31 cellular contexts compared by ENCODE assay signal in genomic region chr20:53977391-53977790, GRCh38.
DNase-seq lines count a peak whose midpoint lies in the region; ATAC-seq, FAIRE-seq and TF ChIP-seq lines count a peak whose summit lies in the region.
"Had no signal": no experiment of that assay in that cellular context is flagged by ENCODE, and none has a peak within 500 bp of the region (broad histone marks: within the 10 kb centered on the region; RNA-seq: fewer than 3 reads in every experiment).

No MANE protein-coding gene starts in this region.

- 10% methylated on average over 1 of the region's 1 CpG for whole genome bisulfite sequencing in GM12878 (ENCODE audit: insufficient coverage, insufficient replicate concordance, low lambda C conversion rate, missing lambda C conversion rate)

- no peak overlapping the region for H3K9ac ChIP-seq in GM12878 (ENCODE audit: control insufficient read depth, insufficient read depth, low read length)
- H3K9ac ChIP-seq: BLaER1; BLaER1 treated with 17β-estradiol and CSF1 and Interleukin-3, amounts not matched to agents 10 nM and 100 nM had no signal

- intact Hi-C loops in GM12878 (cut with micrococcal nuclease; ENCODE audit: unreplicated experiment) (no loop called here), gastrocnemius medialis (cut with DNase I; ENCODE audit: low total_unique reads) (no loop called here)

- no TSS peak for BruUV-seq in GM12878 (replicated peaks; lab: Mats Ljungman, UMichigan)

- H3K27ac ChIP-seq in GM12878 (ENCODE audit: control insufficient read depth, insufficient read depth) (no peak overlapping the region), gastrocnemius medialis (no peak overlapping the region)
- H3K27ac ChIP-seq: 22Rv1; A549; BLaER1; BLaER1 treated with 17β-estradiol and CSF1 and Interleukin-3, amounts not matched to agents 10 nM and 100 nM; C4-2B had no signal

- H3K9me3 ChIP-seq in GM12878 (replicated peaks; ENCODE audit: control insufficient read depth, insufficient read depth, low read length), result peaks cover 3% of the 10 kb centered on the region; the same call in 1 of the 3 replicates
- no peaks in the 10 kb centered on the region for H3K9me3 ChIP-seq in gastrocnemius medialis
- H3K9me3 ChIP-seq: A549, BE2C, Caco-2 had no signal

- ATAC-seq in GM12878 (no peak), gastrocnemius medialis (no peak)
- ATAC-seq: A549; CD8-positive, alpha-beta T cell had no signal

- no peak for TF ChIP-seq EP300 in GM12878 (IDR thresholded peaks at IDR 0.05; ENCODE audit: borderline replicate concordance in 1 of 2, control insufficient read depth in 1 of 2, low read depth in 2 of 2, low read length in 2 of 2)

- TF ChIP-seq RAD21 in GM12878 (IDR thresholded peaks at IDR 0.05; ENCODE audit: insufficient read depth, low read depth, low read length), result no peak

- H3K79me2 ChIP-seq in GM12878 (ENCODE audit: control insufficient read depth, insufficient read depth, low read length), result no peaks in the 10 kb centered on the region

- FAIRE-seq in GM12878 (lab: Jason Lieb, UNC), result no peak
- FAIRE-seq: A204.1, A549, D721Med had no signal

- DNase-seq in GM12878 (ENCODE audit: low read depth, low spot score) (no peak), gastrocnemius medialis (no peak), iPS-NIHi11 (ENCODE audit: low spot score) (no peak)
- DNase-seq: 8988T; ACHN; AML-193; BE2C; C1 segment of cervical spinal cord; Caco-2; Calu3; CD4-positive, alpha-beta memory T cell; CD4-positive, alpha-beta T cell; CD4-positive, CD25-positive, alpha-beta regulatory T cell; CD8-positive, alpha-beta memory T cell; CD8-positive, alpha-beta T cell; COR-L47; DMS 273 treated with DMSO at 0.1 percent for 48 hours; DMS153; DMS53; DMS79; DMS79 treated with DMSO at 0.1 percent for 48 hours; DND-41; EL had no signal

- TF ChIP-seq POLR2A in GM12878 (IDR thresholded peaks at IDR 0.05; ENCODE audit: low read depth, low read length) (no peak), gastrocnemius medialis (IDR thresholded peaks at IDR 0.05) (no peak)

- POLR2A ChIA-PET in GM12878 (lab: Charles Lee), result no interaction called here

- H3K27me3 ChIP-seq in GM12878 (replicated peaks in 1 of 2; ENCODE audit: control insufficient read depth in 2 of 2, insufficient read depth in 2 of 2, low read length in 1 of 2) (no peaks in the 10 kb centered on the region), gastrocnemius medialis (no peaks in the 10 kb centered on the region)
- H3K27me3 ChIP-seq: BLaER1; BLaER1 treated with 17β-estradiol and CSF1 and Interleukin-3, amounts not matched to agents 10 nM and 100 nM had no signal

- H2AFZ ChIP-seq in GM12878 (ENCODE audit: control insufficient read depth, low read depth, low read length), result no peak overlapping the region

- no peaks in the 10 kb centered on the region for H3K36me3 ChIP-seq in GM12878 (ENCODE audit: control insufficient read depth in 2 of 2, insufficient read depth in 2 of 2, low read length in 1 of 2)
- H3K36me3 ChIP-seq in gastrocnemius medialis, result no peaks in the 10 kb centered on the region
- H3K36me3 ChIP-seq: BE2C; BLaER1; BLaER1 treated with 17β-estradiol and CSF1 and Interleukin-3, amounts not matched to agents 10 nM and 100 nM had no signal

- RAD21 ChIA-PET in GM12878 (lab: Charles Lee; ENCODE audit: unreplicated experiment), result no interaction called here

- H3K4me3 ChIP-seq in GM12878 (no peak overlapping the region), gastrocnemius medialis (no peak overlapping the region)
- H3K4me3 ChIP-seq: A549; BLaER1; BLaER1 treated with 17β-estradiol and CSF1 and Interleukin-3, amounts not matched to agents 10 nM and 100 nM had no signal

- H3K4me2 ChIP-seq in GM12878 (ENCODE audit: control insufficient read depth, insufficient read depth), result no peak overlapping the region
- H3K4me2 ChIP-seq: A549; BLaER1; BLaER1 treated with 17β-estradiol and CSF1 and Interleukin-3, amounts not matched to agents 10 nM and 100 nM had no signal

- H4K20me1 ChIP-seq in GM12878 (ENCODE audit: control insufficient read depth, insufficient read depth), result no peaks in the 10 kb centered on the region
- H4K20me1 ChIP-seq: BLaER1; BLaER1 treated with 17β-estradiol and CSF1 and Interleukin-3, amounts not matched to agents 10 nM and 100 nM had no signal

- no peaks in the 10 kb centered on the region for H3K4me1 ChIP-seq in GM12878 (ENCODE audit: control insufficient read depth, insufficient read depth, low read length)
- H3K4me1 ChIP-seq in gastrocnemius medialis, result no peaks in the 10 kb centered on the region
- H3K4me1 ChIP-seq: A549; BE2C; BLaER1; BLaER1 treated with 17β-estradiol and CSF1 and Interleukin-3, amounts not matched to agents 10 nM and 100 nM; Caco-2 had no signal

- in situ Hi-C loops in GM12878 (cut with MboI) (no loop called here), gastrocnemius medialis (cut with MboI; ENCODE audit: low sequenced_read_pairs in 4 of 4) (no loop called here)

- CTCF ChIA-PET in GM12878 (lab: Yijun Ruan, JAX), result no interaction called here

- TF ChIP-seq CTCF in GM12878 (IDR thresholded peaks at IDR 0.05 in 2 of 3, conservative IDR thresholded peaks at IDR 0.05 in 1 of 3; ENCODE audit: control insufficient read depth in 2 of 3, extremely low read depth in 1 of 3, insufficient read depth in 1 of 3, low read depth in 3 of 3, low read length in 3 of 3) (no peak), subcutaneous adipose tissue (IDR thresholded peaks at IDR 0.05; ENCODE audit: low read depth) (peak; percentile 90), gastrocnemius medialis (IDR thresholded peaks at IDR 0.05 in 4 of 5, conservative IDR thresholded peaks at IDR 0.05 in 1 of 5) (no peak)

- SMC1A ChIA-PET in GM12878 (lab: Charles Lee; ENCODE audit: uncharacterized antibody, unreplicated experiment), result no interaction called here

TF ChIP-seq in GM12878, 131 proteins besides CTCF, POLR2A, EP300 and RAD21:
- TF ChIP-seq IRF4 (IDR thresholded peaks at IDR 0.05; ENCODE audit: low read depth, low read length), result no peak
- peak in 1 of 2 experiments; percentile 79; a peak in 1 of 4 replicates for TF ChIP-seq ETV6 (conservative IDR thresholded peaks at IDR 0.05 in 1 of 2, IDR thresholded peaks at IDR 0.05 in 1 of 2; ENCODE audit: borderline replicate concordance in 1 of 2, low read depth in 1 of 2)
- TF ChIP-seq NFXL1 (IDR thresholded peaks at IDR 0.05; ENCODE audit: borderline replicate concordance), result peak; percentile 81; the same call in 1 of the 2 replicates
TF ChIP-seq in GM12878: peak in this region for 2.
